Comparison of ENCODE assay signal across 13 cellular contexts in genomic region chr16:31099860-31100638, GRCh38. TPM values are rescaled to one million over a fixed set of nuclear protein-coding genes. Genes with fewer than 3 reads are reported as not detected.
A peak's percentile ranks its signal among the peaks of the same experiment; 100 is the strongest.
DNase-seq lines count a peak whose midpoint lies in the region; ATAC-seq and TF ChIP-seq lines count a peak whose summit lies in the region.
"Had no signal": no experiment of that assay in that cellular context is flagged by ENCODE, and none has a peak within 500 bp of the region (broad histone marks: within the 10 kb centered on the region; RNA-seq: fewer than 3 reads in every experiment).

No MANE protein-coding gene starts in this region.

- ATAC-seq in GM18502 (IDR thresholded peaks at IDR 0.05; ENCODE audit: poor library complexity, unreplicated experiment) (no peak), GM18867 (IDR thresholded peaks at IDR 0.05; ENCODE audit: unreplicated experiment) (no peak)
- ATAC-seq: esophagus mucosa had no signal

- peaks cover 2% of the 10 kb centered on the region; the same call in 1 of the 2 replicates for H3K27me3 Mint-ChIP-seq in HFFc6 (ENCODE audit: insufficient read depth)
- peaks cover 9% of the 10 kb centered on the region for H3K27me3 Mint-ChIP-seq in neural crest cell (ENCODE audit: low read depth)
- H3K27me3 Mint-ChIP-seq: activated naive CD8-positive, alpha-beta T cell treated with anti-CD3 and anti-CD28 coated beads for 36 hours had no signal

- H3K9me3 Mint-ChIP-seq in HFFc6 (peaks cover 6% of the 10 kb centered on the region), neural crest cell (no peaks in the 10 kb centered on the region)
- H3K9me3 Mint-ChIP-seq: activated naive CD8-positive, alpha-beta T cell treated with anti-CD3 and anti-CD28 coated beads for 36 hours had no signal

- H3K4me3 Mint-ChIP-seq in HFFc6 (no peak overlapping the region), neural crest cell (peak overlapping the region; percentile 41)
- H3K4me3 Mint-ChIP-seq: activated naive CD8-positive, alpha-beta T cell treated with anti-CD3 and anti-CD28 coated beads for 36 hours had no signal

- DNase-seq in HFFc6 (peak; percentile 47), brain pericyte (ENCODE audit: low read depth, low spot score) (peak; percentile 60), neural crest cell (ENCODE audit: low read depth, low spot score) (no peak), anterior cingulate cortex (lab: John Stamatoyannopoulos, UW) (no peak)
- DNase-seq: activated naive CD8-positive, alpha-beta T cell treated with anti-CD3 and anti-CD28 coated beads for 36 hours; DMS79 treated with DMSO at 0.1 percent for 48 hours; NCI-H1930; NCI-H748 treated with DMSO at 0.1 percent for 48 hours; RPMI8226; stimulated activated naive CD4-positive, alpha-beta T cell treated with Interleukin-2 at 50 U/mL for 16 hours had no signal

- TF ChIP-seq CTCF in HFFc6 (IDR thresholded peaks at IDR 0.05) (no peak), neural crest cell (conservative IDR thresholded peaks at IDR 0.05) (no peak)

- H3K36me3 Mint-ChIP-seq in HFFc6 (ENCODE audit: low read depth) (peaks cover 5% of the 10 kb centered on the region), neural crest cell (ENCODE audit: low read depth) (no peaks in the 10 kb centered on the region)
- H3K36me3 Mint-ChIP-seq: activated naive CD8-positive, alpha-beta T cell treated with anti-CD3 and anti-CD28 coated beads for 36 hours had no signal

- H3K4me1 Mint-ChIP-seq in HFFc6 (ENCODE audit: low read depth) (peaks cover 18% of the 10 kb centered on the region), neural crest cell (peaks cover 6% of the 10 kb centered on the region)

- no peak overlapping the region for H3K27ac Mint-ChIP-seq in HFFc6
- H3K27ac Mint-ChIP-seq in neural crest cell (ENCODE audit: unreplicated experiment): no peak overlapping the region
- H3K27ac Mint-ChIP-seq: activated naive CD8-positive, alpha-beta T cell treated with anti-CD3 and anti-CD28 coated beads for 36 hours had no signal

RNA-seq across cellular contexts. Expression of gene VKORC1, which starts 5.5 kb away (rescaled TPM):
- total RNA-seq in HFFc6 (2021; fragmentation: NEBNext Ultra II Directional; extraction: Animal tissue kit (Norgen Biotek cat#: 25700)): 100 to 1,000 TPM; 123 to 184 (median 130) TPM
- 62.4 and 70.1 TPM in 2 replicates for total RNA-seq in neural crest cell

RNA-seq across cellular contexts. Expression of gene BCKDK, which starts 8.1 kb away (rescaled TPM):
- total RNA-seq in HFFc6 (2021; fragmentation: NEBNext Ultra II Directional; extraction: Animal tissue kit (Norgen Biotek cat#: 25700)): 10 to 100 TPM; 56.8 to 64.8 (median 59.4) TPM
- total RNA-seq in neural crest cell: 42.4 and 43.5 TPM in 2 replicates

RNA-seq across cellular contexts. Expression of gene PRSS53, which starts 11.3 kb away (rescaled TPM):
- total RNA-seq in HFFc6 (2021; fragmentation: NEBNext Ultra II Directional; extraction: Animal tissue kit (Norgen Biotek cat#: 25700)): 1 to 10 TPM in 5 of 6 experiments, under 1 TPM in 1; 0.85 to 2.6 (median 1.4) TPM
- 3.7 and 4.4 TPM in 2 replicates for total RNA-seq in neural crest cell

RNA-seq across cellular contexts. Expression of gene KAT8, which starts 17.4 kb away (rescaled TPM):
- total RNA-seq in HFFc6 (2021; fragmentation: NEBNext Ultra II Directional; extraction: Animal tissue kit (Norgen Biotek cat#: 25700)): 10 to 100 TPM; 28.1 to 31.8 (median 29.6) TPM
- 72.6 and 76.9 TPM in 2 replicates for total RNA-seq in neural crest cell

RNA-seq across cellular contexts. Expression of gene ZNF646, which starts 25.8 kb away (rescaled TPM):
- total RNA-seq in HFFc6 (2021; fragmentation: NEBNext Ultra II Directional; extraction: Animal tissue kit (Norgen Biotek cat#: 25700)): 10 to 100 TPM; 13.0 to 16.3 (median 14.7) TPM
- 32.3 and 32.4 TPM in 2 replicates for total RNA-seq in neural crest cell

Comparison
In these comparisons a context has a peak if more than half of its experiments do, and no peak if none do; other contexts are left out.
1. DNase-seq: peak in HFFc6 (single experiment) and brain pericyte (single experiment); none in neural crest cell (single experiment) and anterior cingulate cortex (0 of 58).